25 cellular contexts compared by ENCODE assay signal in genomic region chr13:63436288-63436687, GRCh38.
DNase-seq lines count a peak whose midpoint lies in the region; ATAC-seq and TF ChIP-seq lines count a peak whose summit lies in the region.
"Had no signal": no experiment of that assay in that cellular context is flagged by ENCODE, and none has a peak within 500 bp of the region (broad histone marks: within the 10 kb centered on the region; RNA-seq: fewer than 3 reads in every experiment).

No MANE protein-coding gene starts in this region.

- POLR2A ChIA-PET in AG04450 (lab: Yijun Ruan, JAX): interaction anchor here (1.1 kb wide), 1 partner anchor 13 kb away, joined by 3 read pairs; no protein-coding TSS in a partner anchor

- H3K27ac ChIP-seq in AG04450 (ENCODE audit: low read depth, low read length) (peak overlapping the region; percentile 72), RWPE2 (ENCODE audit: poor library complexity, severe bottlenecking) (peak overlapping the region; percentile 82)
- H3K27ac ChIP-seq: adrenal gland, BLaER1, stomach, tibial artery had no signal

- H3K27me3 ChIP-seq in AG04450 (ENCODE audit: control insufficient read depth, insufficient read depth, low read length) (no peaks in the 10 kb centered on the region), RWPE2 (ENCODE audit: insufficient read depth, poor library complexity, severe bottlenecking) (no peaks in the 10 kb centered on the region)
- H3K27me3 ChIP-seq: adrenal gland, BLaER1, stomach, tibial artery had no signal

- H3K4me1 ChIP-seq in RWPE2 (ENCODE audit: insufficient read depth, poor library complexity, severe bottlenecking): peaks cover 38% of the 10 kb centered on the region
- H3K4me1 ChIP-seq: adrenal gland, BLaER1, stomach, tibial artery had no signal

- H3K4me3 ChIP-seq in AG04450 (ENCODE audit: low read depth, low read length): no peak overlapping the region
- no peak overlapping the region for H3K4me3 ChIP-seq in RWPE2 (ENCODE audit: severe bottlenecking)
- H3K4me3 ChIP-seq in foreskin fibroblast (ENCODE audit: low read depth in 1 of 2, low read length in 2 of 2): no peak overlapping the region
- H3K4me3 ChIP-seq: adrenal gland, BLaER1, stomach, tibial artery had no signal

- no peak for ATAC-seq in RWPE2 (ENCODE audit: low read depth)
- ATAC-seq in HG03135 (IDR thresholded peaks at IDR 0.05; ENCODE audit: unreplicated experiment): no peak
- ATAC-seq in GM21786 (IDR thresholded peaks at IDR 0.05; ENCODE audit: unreplicated experiment): no peak
- ATAC-seq in GM19035 (IDR thresholded peaks at IDR 0.05; ENCODE audit: unreplicated experiment): no peak
- ATAC-seq: activated T-cell treated with anti-CD3 and anti-CD28 coated beads, Interleukin-2, amount 50 U/mL, for 72 hours; WTC11 had no signal

- H3K9me3 ChIP-seq in AG04450 (ENCODE audit: control insufficient read depth, insufficient read depth, low read length) (no peaks in the 10 kb centered on the region), RWPE2 (ENCODE audit: severe bottlenecking) (no peaks in the 10 kb centered on the region)
- H3K9me3 ChIP-seq: adrenal gland, BLaER1, tibial artery had no signal

- DNase-seq in AG04450 (ENCODE audit: low read depth, low spot score) (no peak), RWPE2 (ENCODE audit: low spot score) (no peak), fibroblast of the conjunctiva (ENCODE audit: low read depth) (peak; percentile 8), renal cortical epithelial cell (ENCODE audit: low read depth) (peak; percentile 53), foreskin fibroblast (no peak)
- DNase-seq: activated CD4-positive, alpha-beta T cell treated with anti-CD3 and anti-CD28 coated beads, Interleukin-2, amount 10 ng/mL, durations not matched to agents 7 days and 5 days; activated naive CD4-positive, alpha-beta T cell treated with Interleukin-2 at 50 U/mL for 16 hours; activated T-cell treated with anti-CD3 and anti-CD28 coated beads, Interleukin-2, amount 50 U/mL, for 72 hours; adrenal gland; COR-L47; GF-D8; naive B cell; NCI-H1092 treated with DMSO at 0.1 percent for 48 hours; NCI-H1930; NCI-H524; occipital lobe; SHP77; stimulated activated CD4-positive, alpha-beta T cell treated with anti-CD3 and anti-CD28 coated beads, Interleukin-2, amount 100 ng/mL, for 24 hours; stomach; tibial artery had no signal

- no peaks in the 10 kb centered on the region for H3K36me3 ChIP-seq in RWPE2 (ENCODE audit: low read depth)
- H3K36me3 ChIP-seq: adrenal gland, BLaER1, stomach, tibial artery had no signal

- no peak for TF ChIP-seq CTCF in AG04450 (IDR thresholded peaks at IDR 0.05; ENCODE audit: low read depth, low read length)
- TF ChIP-seq CTCF in RWPE2 (IDR thresholded peaks at IDR 0.05; ENCODE audit: poor library complexity, severe bottlenecking): no peak
- TF ChIP-seq CTCF in foreskin fibroblast (IDR thresholded peaks at IDR 0.05; ENCODE audit: low read depth, low read length): no peak

- CTCF ChIA-PET in AG04450 (lab: Charles Lee): no interaction called here

Comparison
In these comparisons a context has a peak if more than half of its experiments do, and no peak if none do; other contexts are left out.
1. DNase-seq: peak in fibroblast of the conjunctiva (single experiment) and renal cortical epithelial cell (single experiment); none in AG04450 (single experiment), RWPE2 (single experiment) and foreskin fibroblast (0 of 2).